ENCODE assay signal across 12 cellular contexts in genomic region chr3:128806588-128806987, GRCh38.
DNase-seq lines count a peak whose midpoint lies in the region; ATAC-seq and TF ChIP-seq lines count a peak whose summit lies in the region.
"Had no signal": no experiment of that assay in that cellular context is flagged by ENCODE, and none has a peak within 500 bp of the region (broad histone marks: within the 10 kb centered on the region; RNA-seq: fewer than 3 reads in every experiment).

No MANE protein-coding gene starts in this region.

- no peak for TF ChIP-seq CTCF in CD14-positive monocyte (IDR thresholded peaks at IDR 0.05)
- TF ChIP-seq CTCF in GM12865 (IDR thresholded peaks at IDR 0.05; ENCODE audit: insufficient read depth, low read depth, low read length, missing control alignments): no peak

- ATAC-seq in naive B cell (ENCODE audit: low read depth in 2 of 2) (no peak), GM21360 (IDR thresholded peaks at IDR 0.05; ENCODE audit: unreplicated experiment) (no peak), HG03442 (IDR thresholded peaks at IDR 0.05; ENCODE audit: unreplicated experiment) (no peak), HG03342 (IDR thresholded peaks at IDR 0.05; ENCODE audit: unreplicated experiment) (no peak)

- H3K36me3 Mint-ChIP-seq in CD14-positive monocyte (peaks cover 61 to 73% of the 10 kb centered on the region in 2 donors), naive B cell (peaks cover 16 to 21% of the 10 kb centered on the region in 2 donors)
- peaks cover 54% of the 10 kb centered on the region for H3K36me3 Mint-ChIP-seq in activated CD4-positive, alpha-beta memory T cell treated with anti-CD3 and anti-CD28 coated beads for 36 hours

- no peak overlapping the region for H3K4me3 ChIP-seq in GM12865 (ENCODE audit: low read depth, low read length)
- H3K4me3 ChIP-seq: coronary artery, Peyer's patch had no signal

- H3K27ac Mint-ChIP-seq in CD14-positive monocyte (peak overlapping the region; percentile 94 to 98 (median 96)), naive B cell (peak overlapping the region in 4 of 6 donors; percentile 8 to 96 (median 58))
- peak overlapping the region; percentile 94 for H3K27ac Mint-ChIP-seq in activated CD4-positive, alpha-beta memory T cell treated with anti-CD3 and anti-CD28 coated beads for 36 hours

- POLR2A ChIA-PET in activated CD4-positive, alpha-beta memory T cell treated with anti-CD3 and anti-CD28 coated beads for 36 hours (lab: Charles Lee): no interaction called here

- no peak overlapping the region for H3K4me3 Mint-ChIP-seq in CD14-positive monocyte
- H3K4me3 Mint-ChIP-seq in activated CD4-positive, alpha-beta memory T cell treated with anti-CD3 and anti-CD28 coated beads for 36 hours: no peak overlapping the region
- H3K4me3 Mint-ChIP-seq in naive B cell: no peak overlapping the region

- no peaks in the 10 kb centered on the region for H3K9me3 Mint-ChIP-seq in CD14-positive monocyte
- H3K9me3 Mint-ChIP-seq in activated CD4-positive, alpha-beta memory T cell treated with anti-CD3 and anti-CD28 coated beads for 36 hours: no peaks in the 10 kb centered on the region
- H3K9me3 Mint-ChIP-seq in naive B cell: no peaks in the 10 kb centered on the region

- peaks cover 75% of the 10 kb centered on the region for H3K4me1 Mint-ChIP-seq in CD14-positive monocyte
- H3K4me1 Mint-ChIP-seq in activated CD4-positive, alpha-beta memory T cell treated with anti-CD3 and anti-CD28 coated beads for 36 hours (ENCODE audit: low read depth): peaks cover 54% of the 10 kb centered on the region
- peaks cover 26 to 44% (median 42%) of the 10 kb centered on the region in 3 donors for H3K4me1 Mint-ChIP-seq in naive B cell

- CTCF ChIA-PET in activated CD4-positive, alpha-beta memory T cell treated with anti-CD3 and anti-CD28 coated beads for 36 hours (lab: Charles Lee): interaction anchor here (0.7 to 1.7 kb wide), 6 partner anchors 11 to 189 kb away, joined by 3 to 8 read pairs (median 4); no protein-coding TSS in a partner anchor

- peaks cover 0 to 2% (median 0%) of the 10 kb centered on the region in 3 donors for H3K27me3 Mint-ChIP-seq in CD14-positive monocyte (ENCODE audit: low read depth in 3 of 3)
- no peaks in the 10 kb centered on the region for H3K27me3 Mint-ChIP-seq in activated CD4-positive, alpha-beta memory T cell treated with anti-CD3 and anti-CD28 coated beads for 36 hours
- no peaks in the 10 kb centered on the region for H3K27me3 Mint-ChIP-seq in naive B cell

- intact Hi-C loops in CD14-positive monocyte (cut with micrococcal nuclease): loop anchor here in 1 of 2 donors (5.0 kb wide), 1 partner anchor 729 kb away; no protein-coding TSS in a partner anchor
- intact Hi-C loops in activated CD4-positive, alpha-beta memory T cell treated with anti-CD3 and anti-CD28 coated beads for 36 hours (cut with micrococcal nuclease): no loop called here

- no peak for DNase-seq in CD14-positive monocyte (ENCODE audit: low spot score)
- DNase-seq in GM12865 (ENCODE audit: low read depth): peak; percentile 45
- no peak for DNase-seq in activated CD4-positive, alpha-beta memory T cell treated with anti-CD3 and anti-CD28 coated beads for 36 hours
- DNase-seq in naive B cell: no peak
- no peak for DNase-seq in NCI-H1092 (lab: John Stamatoyannopoulos, UW)
- DNase-seq: DMS153, HCEC 1CT, Peyer's patch had no signal
